12 cellular contexts compared by ENCODE assay signal in genomic region chr18:37006742-37007141, GRCh38.
DNase-seq lines count a peak whose midpoint lies in the region; ATAC-seq and TF ChIP-seq lines count a peak whose summit lies in the region.
"Had no signal": no experiment of that assay in that cellular context is flagged by ENCODE, and none has a peak within 500 bp of the region (broad histone marks: within the 10 kb centered on the region; RNA-seq: fewer than 3 reads in every experiment).

No MANE protein-coding gene starts in this region.

- H3K4me3 Mint-ChIP-seq in stimulated activated naive CD8-positive, alpha-beta T cell treated with anti-CD3 and anti-CD28 coated beads, Interleukin-15, amount 100 ng/mL, for 72 hours: no peak overlapping the region
- H3K4me3 Mint-ChIP-seq in HFFc6: no peak overlapping the region
- H3K4me3 Mint-ChIP-seq: activated naive CD8-positive, alpha-beta T cell treated with anti-CD3 and anti-CD28 coated beads for 36 hours had no signal

- CTCF ChIA-PET in RWPE1 (lab: Yijun Ruan, JAX): no interaction called here

- TF ChIP-seq POLR2A in erythroblast (IDR thresholded peaks at IDR 0.05; ENCODE audit: low read length): no peak

- no peaks in the 10 kb centered on the region for H3K4me1 Mint-ChIP-seq in stimulated activated naive CD8-positive, alpha-beta T cell treated with anti-CD3 and anti-CD28 coated beads, Interleukin-15, amount 100 ng/mL, for 72 hours
- no peaks in the 10 kb centered on the region for H3K4me1 Mint-ChIP-seq in HFFc6 (ENCODE audit: low read depth)
- H3K4me1 Mint-ChIP-seq: activated naive CD8-positive, alpha-beta T cell treated with anti-CD3 and anti-CD28 coated beads for 36 hours had no signal

- H3K9me3 Mint-ChIP-seq in stimulated activated naive CD8-positive, alpha-beta T cell treated with anti-CD3 and anti-CD28 coated beads, Interleukin-15, amount 100 ng/mL, for 72 hours: peaks cover 14 to 32% of the 10 kb centered on the region in 2 donors
- H3K9me3 Mint-ChIP-seq in HFFc6: no peaks in the 10 kb centered on the region

- H3K27ac Mint-ChIP-seq in stimulated activated naive CD8-positive, alpha-beta T cell treated with anti-CD3 and anti-CD28 coated beads, Interleukin-15, amount 100 ng/mL, for 72 hours: peak overlapping the region in 1 of 2 donors; percentile 69
- no peak overlapping the region for H3K27ac Mint-ChIP-seq in HFFc6
- H3K27ac Mint-ChIP-seq: activated naive CD8-positive, alpha-beta T cell treated with anti-CD3 and anti-CD28 coated beads for 36 hours had no signal

- TF ChIP-seq CTCF in HFFc6 (IDR thresholded peaks at IDR 0.05): no peak
- no peak for TF ChIP-seq CTCF in RWPE1 (conservative IDR thresholded peaks at IDR 0.05; ENCODE audit: low read depth)

- POLR2A ChIA-PET in RWPE1 (lab: Yijun Ruan, JAX; ENCODE audit: low non-redundant PET): no interaction called here

- ATAC-seq in stimulated activated naive CD8-positive, alpha-beta T cell treated with anti-CD3 and anti-CD28 coated beads, Interleukin-15, amount 100 ng/mL, for 72 hours: peak; percentile 81
- ATAC-seq in stimulated activated naive CD8-positive, alpha-beta T cell treated with anti-CD3 and anti-CD28 coated beads, Interleukin-15, Interleukin-2, amounts not matched to agents 100 U/mL and 50 U/mL, for 24 hours: no peak
- ATAC-seq in HG02588 (IDR thresholded peaks at IDR 0.05; ENCODE audit: unreplicated experiment) (peak; percentile 84), HG03342 (IDR thresholded peaks at IDR 0.05; ENCODE audit: unreplicated experiment) (peak; percentile 73)

- DNase-seq in stimulated activated naive CD8-positive, alpha-beta T cell treated with anti-CD3 and anti-CD28 coated beads, Interleukin-15, amount 100 ng/mL, for 72 hours: no peak
- no peak for DNase-seq in stimulated activated naive CD8-positive, alpha-beta T cell treated with anti-CD3 and anti-CD28 coated beads, Interleukin-15, Interleukin-2, amounts not matched to agents 100 U/mL and 50 U/mL, for 24 hours
- DNase-seq in HFFc6 (no peak), dedifferentiated amniotic fluid mesenchymal stem cell (ENCODE audit: extremely low spot score) (no peak), RWPE1 (ENCODE audit: low spot score) (no peak), erythroblast (lab: John Stamatoyannopoulos, UW) (no peak)
- DNase-seq: activated naive CD8-positive, alpha-beta T cell treated with anti-CD3 and anti-CD28 coated beads for 36 hours; NCI-H1048; NCI-H510A treated with DMSO at 0.1 percent for 48 hours; T-helper 9 cell had no signal

- no peaks in the 10 kb centered on the region for H3K27me3 Mint-ChIP-seq in stimulated activated naive CD8-positive, alpha-beta T cell treated with anti-CD3 and anti-CD28 coated beads, Interleukin-15, amount 100 ng/mL, for 72 hours
- no peaks in the 10 kb centered on the region for H3K27me3 Mint-ChIP-seq in HFFc6 (ENCODE audit: insufficient read depth)
- H3K27me3 Mint-ChIP-seq: activated naive CD8-positive, alpha-beta T cell treated with anti-CD3 and anti-CD28 coated beads for 36 hours had no signal

- H3K27ac ChIP-seq in RWPE1: no peak overlapping the region

- H3K36me3 Mint-ChIP-seq in HFFc6 (ENCODE audit: low read depth): no peaks in the 10 kb centered on the region
